In genomic region chr2:32485399-32485798, GRCh38 we compare ENCODE assay signal across 21 cellular contexts.
DNase-seq lines count a peak whose midpoint lies in the region; ATAC-seq, FAIRE-seq and TF ChIP-seq lines count a peak whose summit lies in the region.
"Had no signal": no experiment of that assay in that cellular context is flagged by ENCODE, and none has a peak within 500 bp of the region (broad histone marks: within the 10 kb centered on the region; RNA-seq: fewer than 3 reads in every experiment).

No MANE protein-coding gene starts in this region.

- no peaks in the 10 kb centered on the region for H4K20me1 ChIP-seq in mammary epithelial cell (ENCODE audit: insufficient read depth, low read length)

- CTCF ChIA-PET in A549 (lab: Yijun Ruan, JAX) (interaction anchor here (0.9 kb wide), 1 partner anchor 57 kb away, joined by 3 read pairs; no protein-coding TSS in a partner anchor), mammary epithelial cell (lab: Charles Lee; ENCODE audit: low non-redundant PET) (no interaction called here)

- no peak overlapping the region for H2BK120ac ChIP-seq in trophoblast cell (ENCODE audit: insufficient read depth, low read length, poor library complexity)

- H3K4me3 ChIP-seq in A549 (no peak overlapping the region), mammary epithelial cell (replicated peaks in 1 of 3; ENCODE audit: insufficient read depth in 1 of 3, low read depth in 2 of 3, low read length in 3 of 3) (no peak overlapping the region), trophoblast cell (ENCODE audit: low read depth, low read length) (no peak overlapping the region), small intestine (ENCODE audit: low read depth in 1 of 2, low read length in 2 of 2) (no peak overlapping the region)
- H3K4me3 ChIP-seq: ascending aorta, left lung, neural progenitor cell, spleen, transverse colon had no signal

- TF ChIP-seq EP300 in A549 (IDR thresholded peaks at IDR 0.05), result no peak

- no peaks in the 10 kb centered on the region for H3K4me1 Mint-ChIP-seq in memory B cell
- H3K4me1 Mint-ChIP-seq: B cell, endodermal cell, neural progenitor cell had no signal

- intact Hi-C loops in mammary epithelial cell (cut with micrococcal nuclease), result no loop called here

- no peak overlapping the region for H4K8ac ChIP-seq in trophoblast cell (ENCODE audit: low read depth, low read length)

- no peak overlapping the region for H4K91ac ChIP-seq in trophoblast cell (ENCODE audit: low read depth, low read length)

- H3K9me3 Mint-ChIP-seq in memory B cell, result no peaks in the 10 kb centered on the region
- H3K9me3 Mint-ChIP-seq: endodermal cell, neural progenitor cell had no signal

- no peaks in the 10 kb centered on the region for H3K79me1 ChIP-seq in trophoblast cell (ENCODE audit: low read length)

- DNase-seq in A549 (ENCODE audit: low read depth in 1 of 2, low spot score in 1 of 2), result no peak
- DNase-seq in GM04503 (ENCODE audit: low read depth), result peak; percentile 17
- no peak for DNase-seq in mammary epithelial cell
- DNase-seq in memory B cell (ENCODE audit: low spot score in 2 of 2), result no peak
- no peak for DNase-seq in trophoblast cell
- no peak for DNase-seq in small intestine
- DNase-seq: DMS79, endodermal cell, hypothalamus, left lung, NCI-H1092 treated with DMSO at 0.1 percent for 48 hours, NCI-H2227 treated with DMSO at 0.1 percent for 48 hours, spleen, transverse colon had no signal

- TF ChIP-seq CTCF in A549 (IDR thresholded peaks at IDR 0.05) (no peak), mammary epithelial cell (conservative IDR thresholded peaks at IDR 0.05 in 1 of 2, IDR thresholded peaks at IDR 0.05 in 1 of 2; ENCODE audit: extremely low read depth in 1 of 2, insufficient read depth in 1 of 2, low read depth in 1 of 2, low read length in 2 of 2) (no peak)

- no peak overlapping the region; a peak in 1 of 6 replicates for H3K27ac ChIP-seq in A549
- peak overlapping the region; percentile 24 for H3K27ac ChIP-seq in mammary epithelial cell (ENCODE audit: insufficient read depth, low read depth, low read length)
- H3K27ac ChIP-seq in trophoblast cell (ENCODE audit: low read depth, low read length), result no peak overlapping the region
- no peak overlapping the region for H3K27ac ChIP-seq in small intestine (ENCODE audit: low read depth in 1 of 2, low read length in 1 of 2)
- H3K27ac ChIP-seq: ascending aorta, neural progenitor cell, transverse colon had no signal

- no peak for TF ChIP-seq RAD21 in A549 (conservative IDR thresholded peaks at IDR 0.05 in 1 of 2, IDR thresholded peaks at IDR 0.05 in 1 of 2)

- H3K79me2 ChIP-seq in mammary epithelial cell (ENCODE audit: insufficient read depth, low read length) (peaks cover 9% of the 10 kb centered on the region), trophoblast cell (ENCODE audit: control insufficient read depth, insufficient read depth, low read length, poor library complexity) (no peaks in the 10 kb centered on the region)

- H2BK12ac ChIP-seq in trophoblast cell (ENCODE audit: low read length), result no peak overlapping the region

- ATAC-seq in A549, result no peak; a peak in 1 of 6 replicates
- no peak for ATAC-seq in memory B cell (ENCODE audit: low read depth)
- no peak for ATAC-seq in GM21717 (IDR thresholded peaks at IDR 0.05; ENCODE audit: unreplicated experiment)
- no peak for ATAC-seq in HG02852 (IDR thresholded peaks at IDR 0.05; ENCODE audit: unreplicated experiment)
- ATAC-seq: HepG2 had no signal

- no peaks in the 10 kb centered on the region for H3K9me3 ChIP-seq in A549
- no peaks in the 10 kb centered on the region for H3K9me3 ChIP-seq in mammary epithelial cell (replicated peaks; ENCODE audit: insufficient read depth, low read length)
- H3K9me3 ChIP-seq in trophoblast cell (ENCODE audit: insufficient read depth, low read depth, low read length), result no peaks in the 10 kb centered on the region
- H3K9me3 ChIP-seq in small intestine (ENCODE audit: control insufficient read depth, low read depth), result no peaks in the 10 kb centered on the region
- H3K9me3 ChIP-seq: ascending aorta, left lung, spleen, transverse colon had no signal

- H3K36me3 Mint-ChIP-seq in memory B cell, result peaks cover 32% of the 10 kb centered on the region

- H3K27me3 Mint-ChIP-seq in memory B cell, result no peaks in the 10 kb centered on the region
- H3K27me3 Mint-ChIP-seq: B cell had no signal

- H2BK5ac ChIP-seq in trophoblast cell (ENCODE audit: low read depth, low read length, poor library complexity), result no peak overlapping the region

- TF ChIP-seq POLR2A in A549 (IDR thresholded peaks at IDR 0.05; ENCODE audit: low read length), result no peak

- H2AFZ ChIP-seq in mammary epithelial cell (ENCODE audit: low read depth, low read length), result no peak overlapping the region
- no peak overlapping the region for H2AFZ ChIP-seq in trophoblast cell (ENCODE audit: insufficient read depth, low read length, poor library complexity)
- H2AFZ ChIP-seq: neural progenitor cell had no signal

- H4K12ac ChIP-seq in trophoblast cell (ENCODE audit: low read depth, low read length), result no peak overlapping the region

- H3K4me2 ChIP-seq in A549 (peak overlapping the region; percentile 31; the same call in 2 of the 3 replicates), mammary epithelial cell (ENCODE audit: insufficient read depth, low read depth, low read length) (no peak overlapping the region), trophoblast cell (ENCODE audit: low read length) (no peak overlapping the region)
- H3K4me2 ChIP-seq: neural progenitor cell had no signal

- BruUV-seq in mammary epithelial cell (replicated peaks; lab: Mats Ljungman, UMichigan), result no TSS peak

- FAIRE-seq in A549 (lab: Jason Lieb, UNC), result no peak
- FAIRE-seq in small intestine (lab: Jason Lieb, UNC), result no peak
- FAIRE-seq: GM12891, HepG2 had no signal

- H3K23ac ChIP-seq in trophoblast cell (ENCODE audit: low read length), result no peak overlapping the region

- no peak overlapping the region for H2AK5ac ChIP-seq in trophoblast cell (ENCODE audit: low read length)

- no peak overlapping the region for H3K14ac ChIP-seq in trophoblast cell (ENCODE audit: low read length)

- H3K27me3 ChIP-seq in mammary epithelial cell (ENCODE audit: insufficient read depth, low read length) (no peaks in the 10 kb centered on the region), trophoblast cell (ENCODE audit: insufficient read depth, low read length) (no peaks in the 10 kb centered on the region), small intestine (ENCODE audit: control insufficient read depth in 2 of 2, insufficient read depth in 2 of 2, low read length in 2 of 2) (no peaks in the 10 kb centered on the region)
- H3K27me3 ChIP-seq: ascending aorta, left lung, neural progenitor cell, spleen, transverse colon had no signal

- H3K36me3 ChIP-seq in mammary epithelial cell (ENCODE audit: insufficient read depth, low read length) (peaks cover 33% of the 10 kb centered on the region), trophoblast cell (ENCODE audit: control insufficient read depth in 1 of 2, insufficient read depth in 2 of 2, low read length in 2 of 2) (peaks cover 20 to 26% of the 10 kb centered on the region in 2 experiments), small intestine (ENCODE audit: control insufficient read depth in 2 of 2, insufficient read depth in 2 of 2, low read length in 2 of 2) (peaks cover 17 to 23% of the 10 kb centered on the region in 2 donors)
- H3K36me3 ChIP-seq: neural progenitor cell had no signal

- in situ Hi-C loops in mammary epithelial cell (cut with MboI; ENCODE audit: low sequenced_read_pairs in 2 of 2), result no loop called here

- H3K9ac ChIP-seq in mammary epithelial cell (ENCODE audit: insufficient read depth, low read length) (no peak overlapping the region), trophoblast cell (ENCODE audit: low read length) (no peak overlapping the region)
- H3K9ac ChIP-seq: neural progenitor cell had no signal

- H3K4me3 Mint-ChIP-seq in memory B cell, result no peak overlapping the region
- H3K4me3 Mint-ChIP-seq: B cell, endodermal cell, neural progenitor cell had no signal

- H3K4ac ChIP-seq in trophoblast cell (ENCODE audit: low read depth, low read length), result no peak overlapping the region

- H3K27ac Mint-ChIP-seq in memory B cell, result peak overlapping the region; percentile 82
- H3K27ac Mint-ChIP-seq: endodermal cell, neural progenitor cell had no signal

- WGBS in A549 (ENCODE audit: missing lambda C conversion rate), result 86% methylated on average over 3 of the region's 3 CpGs
- WGBS in mammary epithelial cell (ENCODE audit: low coverage, missing lambda C conversion rate), result 95% methylated on average over 3 of the region's 3 CpGs
- no CpG with 5 or more reads among the region's 3 CpGs for WGBS in trophoblast cell (ENCODE audit: extremely low coverage, insufficient coverage, insufficient read length)
- WGBS in small intestine, 3 donors, result 97 to 98% (median 97%) methylated on average over 3 of the region's 3 CpGs

- no peak overlapping the region for H3K18ac ChIP-seq in trophoblast cell (ENCODE audit: low read length)

- H3K4me1 ChIP-seq in A549, result peaks cover 17% of the 10 kb centered on the region
- peaks cover 9% of the 10 kb centered on the region for H3K4me1 ChIP-seq in mammary epithelial cell (ENCODE audit: insufficient read depth, low read length)
- peaks cover 2% of the 10 kb centered on the region in 2 experiments for H3K4me1 ChIP-seq in trophoblast cell (ENCODE audit: control insufficient read depth in 1 of 2, insufficient read depth in 2 of 2, low read length in 2 of 2)
- no peaks in the 10 kb centered on the region for H3K4me1 ChIP-seq in small intestine (ENCODE audit: control insufficient read depth in 2 of 2, insufficient read depth in 1 of 2, low read depth in 1 of 2, low read length in 1 of 2)
- H3K4me1 ChIP-seq: ascending aorta, neural progenitor cell had no signal

- dilution Hi-C loops in mammary epithelial cell (cut with HindIII; ENCODE audit: low sequenced_read_pairs), result no loop called here

- POLR2A ChIA-PET in A549 (lab: Yijun Ruan, JAX), result no interaction called here

TF ChIP-seq in A549, 52 proteins besides CTCF, POLR2A, EP300 and RAD21 (continues in another document):
- TF ChIP-seq NPAS2 (CRISPR knock-in tag; IDR thresholded peaks at IDR 0.05; ENCODE audit: borderline replicate concordance), result no peak
- no peak for TF ChIP-seq ZSCAN20 (CRISPR knock-in tag; IDR thresholded peaks at IDR 0.05)
- TF ChIP-seq CBX2 (IDR thresholded peaks at IDR 0.05; ENCODE audit: borderline replicate concordance, low read depth), result no peak
- no peak for TF ChIP-seq HOXA7 (CRISPR knock-in tag; IDR thresholded peaks at IDR 0.05)
- TF ChIP-seq FOSL2 (IDR thresholded peaks at IDR 0.05), result no peak
- TF ChIP-seq FOSL2 (CRISPR knock-in tag; IDR thresholded peaks at IDR 0.05), result no peak
- TF ChIP-seq JUN (IDR thresholded peaks at IDR 0.05), result no peak
- no peak for TF ChIP-seq ELK1 (IDR thresholded peaks at IDR 0.05; ENCODE audit: low read depth, low read length)
